ENCODE assay signal across 8 cellular contexts in genomic region chr21:29822064-29822463, GRCh38.
"Had no signal": no experiment of that assay in that cellular context is flagged by ENCODE, and none has a peak within 500 bp of the region (broad histone marks: within the 10 kb centered on the region; RNA-seq: fewer than 3 reads in every experiment).

No MANE protein-coding gene starts in this region.

- FAIRE-seq: G401.6, GM12878, GM12891, GM12892, GM18507, GM19239 had no signal

- ATAC-seq: GM12878 had no signal

- DNase-seq: GDM1, GF-D8 had no signal

- H3K4me3 ChIP-seq: GM12878 had no signal
